ENCODE assay signal across 8 cellular contexts in genomic region chr15:74302821-74303359, GRCh38.
DNase-seq lines count a peak whose midpoint lies in the region; ATAC-seq and TF ChIP-seq lines count a peak whose summit lies in the region.

No MANE protein-coding gene starts in this region.

- intact Hi-C loops in ascending aorta (cut with DNase I) = no loop called here
- intact Hi-C loops in activated T-helper 1 cell treated with anti-CD3 and anti-CD28 coated beads, Interleukin-12 subunit alpha, Interleukin-12 subunit beta, Interleukin-2, Interleukin-4 antibody, amounts not matched to agents 30 ng/mL and 10 ng/mL and 1 ng/mL, durations not matched to agents 14 hours and 24 hours and 36 hours (cut with micrococcal nuclease) = loop anchor here (1.0 kb wide), 1 partner anchor 176 kb away; no protein-coding TSS in a partner anchor

- H3K27me3 ChIP-seq in ascending aorta = no peaks in the 10 kb centered on the region

- no peak overlapping the region for H3K27ac ChIP-seq in ascending aorta

- H3K4me3 ChIP-seq in ascending aorta = no peak overlapping the region

- H3K4me1 ChIP-seq in ascending aorta = no peaks in the 10 kb centered on the region

- no peaks in the 10 kb centered on the region for H3K9me3 Mint-ChIP-seq in activated T-helper 1 cell treated with anti-CD3 and anti-CD28 coated beads, Interleukin-12 subunit alpha, Interleukin-12 subunit beta, Interleukin-2, Interleukin-4 antibody, amounts not matched to agents 30 ng/mL and 10 ng/mL and 1 ng/mL, durations not matched to agents 14 hours and 24 hours and 36 hours

- no peaks in the 10 kb centered on the region for H3K9me3 ChIP-seq in ascending aorta

- peaks cover 22% of the 10 kb centered on the region for H3K27me3 Mint-ChIP-seq in activated T-helper 1 cell treated with anti-CD3 and anti-CD28 coated beads, Interleukin-12 subunit alpha, Interleukin-12 subunit beta, Interleukin-2, Interleukin-4 antibody, amounts not matched to agents 30 ng/mL and 10 ng/mL and 1 ng/mL, durations not matched to agents 14 hours and 24 hours and 36 hours (ENCODE audit: insufficient read depth)

- in situ Hi-C loops in ACHN (cut with HindIII; ENCODE audit: low pct_ligation_motif_present, low pct_unique_long_range_greater_than_20kb, low sequenced_read_pairs) (no loop called here), GM13976 (cut with MboI; ENCODE audit: low sequenced_read_pairs, unreplicated experiment) (no loop called here)

- ATAC-seq in stimulated activated naive CD8-positive, alpha-beta T cell treated with anti-CD3 and anti-CD28 coated beads, Interleukin-15, Interleukin-2, amounts not matched to agents 100 U/mL and 50 U/mL, for 24 hours = no peak

- DNase-seq in ACHN (peak; percentile 38), GM13976 (ENCODE audit: low spot score) (peak; percentile 85), NCI-H82 (lab: John Stamatoyannopoulos, UW) (peak; percentile 92), ascending aorta (ENCODE audit: low spot score in 2 of 2) (no peak), islet precursor cell (peak; percentile 85)
- DNase-seq in stimulated activated naive CD8-positive, alpha-beta T cell treated with anti-CD3 and anti-CD28 coated beads, Interleukin-15, Interleukin-2, amounts not matched to agents 100 U/mL and 50 U/mL, for 24 hours = peak; percentile 64
- no peak for DNase-seq in activated T-helper 1 cell treated with anti-CD3 and anti-CD28 coated beads, Interleukin-12 subunit alpha, Interleukin-12 subunit beta, Interleukin-2, Interleukin-4 antibody, amounts not matched to agents 30 ng/mL and 10 ng/mL and 1 ng/mL, durations not matched to agents 14 hours and 24 hours and 36 hours (ENCODE audit: low spot score)
- DNase-seq in central memory CD4-positive, alpha-beta T cell = no peak

- H3K27ac Mint-ChIP-seq in activated T-helper 1 cell treated with anti-CD3 and anti-CD28 coated beads, Interleukin-12 subunit alpha, Interleukin-12 subunit beta, Interleukin-2, Interleukin-4 antibody, amounts not matched to agents 30 ng/mL and 10 ng/mL and 1 ng/mL, durations not matched to agents 14 hours and 24 hours and 36 hours = no peak overlapping the region

- H3K36me3 Mint-ChIP-seq in activated T-helper 1 cell treated with anti-CD3 and anti-CD28 coated beads, Interleukin-12 subunit alpha, Interleukin-12 subunit beta, Interleukin-2, Interleukin-4 antibody, amounts not matched to agents 30 ng/mL and 10 ng/mL and 1 ng/mL, durations not matched to agents 14 hours and 24 hours and 36 hours (ENCODE audit: low read depth) = no peaks in the 10 kb centered on the region

- H3K36me3 ChIP-seq in ascending aorta = no peaks in the 10 kb centered on the region

- no peaks in the 10 kb centered on the region for H3K4me1 Mint-ChIP-seq in activated T-helper 1 cell treated with anti-CD3 and anti-CD28 coated beads, Interleukin-12 subunit alpha, Interleukin-12 subunit beta, Interleukin-2, Interleukin-4 antibody, amounts not matched to agents 30 ng/mL and 10 ng/mL and 1 ng/mL, durations not matched to agents 14 hours and 24 hours and 36 hours (ENCODE audit: low read depth)

- no peak overlapping the region for H3K4me3 Mint-ChIP-seq in activated T-helper 1 cell treated with anti-CD3 and anti-CD28 coated beads, Interleukin-12 subunit alpha, Interleukin-12 subunit beta, Interleukin-2, Interleukin-4 antibody, amounts not matched to agents 30 ng/mL and 10 ng/mL and 1 ng/mL, durations not matched to agents 14 hours and 24 hours and 36 hours

- TF ChIP-seq CTCF in GM13976 (IDR thresholded peaks at IDR 0.05; ENCODE audit: borderline replicate concordance, control extremely low read depth, extremely low read depth, insufficient read depth, missing control alignments) (peak; percentile 61), ascending aorta (IDR thresholded peaks at IDR 0.05) (peak; percentile 34 to 58 (median 36))

Comparison
In these comparisons a context has a peak if more than half of its experiments do, and no peak if none do; other contexts are left out.
1. DNase-seq: peak in ACHN (single experiment), GM13976 (single experiment), NCI-H82 (single experiment), islet precursor cell (single experiment) and stimulated activated naive CD8-positive, alpha-beta T cell treated with anti-CD3 and anti-CD28 coated beads, Interleukin-15, Interleukin-2, amounts not matched to agents 100 U/mL and 50 U/mL, for 24 hours (single experiment); none in ascending aorta (0 of 2), activated T-helper 1 cell treated with anti-CD3 and anti-CD28 coated beads, Interleukin-12 subunit alpha, Interleukin-12 subunit beta, Interleukin-2, Interleukin-4 antibody, amounts not matched to agents 30 ng/mL and 10 ng/mL and 1 ng/mL, durations not matched to agents 14 hours and 24 hours and 36 hours (single experiment) and central memory CD4-positive, alpha-beta T cell (single experiment).